In genomic region chrX:30582664-30583063, GRCh38 we compare ENCODE assay signal across 34 cellular contexts. TPM values are rescaled to one million over a fixed set of nuclear protein-coding genes. Genes with fewer than 3 reads are reported as not detected.
"Had no signal": no experiment of that assay in that cellular context is flagged by ENCODE, and none has a peak within 500 bp of the region (broad histone marks: within the 10 kb centered on the region; RNA-seq: fewer than 3 reads in every experiment).

No MANE protein-coding gene starts in this region.

- H3K27me3 ChIP-seq: neural progenitor cell, ovary, spleen, suprapubic skin, testis, tibial artery, transverse colon, upper lobe of right lung, uterus had no signal

- H3K27me3 Mint-ChIP-seq: progenitor cell of endocrine pancreas; stimulated activated memory B cell treated with anti-CD40 and anti-IgM and Interleukin-4, amounts not matched to agents 10 μg/mL and 1 μg/mL and 100 μg/mL, for 72 hours; stimulated activated naive CD8-positive, alpha-beta T cell treated with anti-CD3 and anti-CD28 coated beads, Interleukin-15, amount 100 ng/mL, for 72 hours had no signal

- H3K36me3 Mint-ChIP-seq: natural killer cell; neural progenitor cell; stimulated activated memory B cell treated with anti-CD40 and anti-IgM and Interleukin-4, amounts not matched to agents 10 μg/mL and 1 μg/mL and 100 μg/mL, for 72 hours; type B pancreatic cell had no signal

- H3K79me2 ChIP-seq: parathyroid adenoma had no signal

- H3K4me1 Mint-ChIP-seq: nephron; neural progenitor cell; stimulated activated naive CD8-positive, alpha-beta T cell treated with anti-CD3 and anti-CD28 coated beads, Interleukin-15, amount 100 ng/mL, for 72 hours had no signal

- H3K9me3 Mint-ChIP-seq: natural killer cell; nephron; stimulated activated memory B cell treated with anti-CD40 and anti-IgM and Interleukin-4, amounts not matched to agents 10 μg/mL and 1 μg/mL and 100 μg/mL, for 72 hours; stimulated activated naive CD8-positive, alpha-beta T cell treated with anti-CD3 and anti-CD28 coated beads, Interleukin-15, amount 100 ng/mL, for 72 hours had no signal

- H3K27ac Mint-ChIP-seq: natural killer cell; nephron; neural progenitor cell; progenitor cell of endocrine pancreas; stimulated activated memory B cell treated with anti-CD40 and anti-IgM and Interleukin-4, amounts not matched to agents 10 μg/mL and 1 μg/mL and 100 μg/mL, for 72 hours; stimulated activated naive CD8-positive, alpha-beta T cell treated with anti-CD3 and anti-CD28 coated beads, Interleukin-15, amount 100 ng/mL, for 72 hours; type B pancreatic cell had no signal

- H3K36me3 ChIP-seq: neural progenitor cell, ovary, spleen, suprapubic skin, tibial artery, transverse colon, upper lobe of right lung, uterus had no signal

- H3K27ac ChIP-seq: neural progenitor cell, ovary, parathyroid adenoma, psoas muscle, skin epidermis, spleen, suprapubic skin, testis, tibial artery, transverse colon, upper lobe of right lung, uterus had no signal

- H3K4me1 ChIP-seq: neural progenitor cell, parathyroid adenoma, psoas muscle, suprapubic skin, testis, tibial artery, transverse colon, upper lobe of right lung, uterus had no signal

- H3K9ac ChIP-seq: neural progenitor cell, parathyroid adenoma had no signal

- ATAC-seq: natural killer cell; psoas muscle; right cardiac atrium; sciatic nerve; stimulated activated memory B cell treated with anti-CD40 and anti-IgM and Interleukin-4, amounts not matched to agents 10 μg/mL and 1 μg/mL and 100 μg/mL, for 72 hours; stimulated activated naive CD8-positive, alpha-beta T cell treated with anti-CD3 and anti-CD28 coated beads, Interleukin-15, amount 100 ng/mL, for 72 hours; stimulated activated naive CD8-positive, alpha-beta T cell treated with anti-CD3 and anti-CD28 coated beads, Interleukin-15, Interleukin-2, amounts not matched to agents 100 U/mL and 50 U/mL, for 24 hours; upper lobe of right lung had no signal

- DNase-seq: natural killer cell; occipital lobe; ovary; posterior cingulate gyrus; psoas muscle; right cardiac atrium; spleen; stimulated activated CD4-positive, alpha-beta T cell treated with anti-CD3 and anti-CD28 coated beads, Interleukin-12 subunit alpha, Interleukin-12 subunit beta, amount 100 ng/mL, for 4 hours; stimulated activated CD4-positive, alpha-beta T cell treated with anti-CD3 and anti-CD28 coated beads, Interleukin-1b, Interleukin-23, amount 100 ng/mL, for 48 hours; stimulated activated CD4-positive, alpha-beta T cell treated with anti-CD3 and anti-CD28 coated beads, Interleukin-4, amount 100 ng/mL, for 1 hour; stimulated activated CD4-positive, alpha-beta T cell treated with anti-CD3 and anti-CD28 coated beads, Interleukin-4, amount 100 ng/mL, for 4 hours; stimulated activated CD8-positive, alpha-beta memory T cell treated with anti-CD3 and anti-CD28 coated beads, Interleukin-4, amount 100 ng/mL, for 48 hours; stimulated activated naive CD4-positive, alpha-beta T cell; stimulated activated naive CD8-positive, alpha-beta T cell treated with anti-CD3 and anti-CD28 coated beads, Interleukin-15, amount 100 ng/mL, for 72 hours; stimulated activated naive CD8-positive, alpha-beta T cell treated with anti-CD3 and anti-CD28 coated beads, Interleukin-15, Interleukin-2, amounts not matched to agents 100 U/mL and 50 U/mL, for 24 hours; substantia nigra; testis; tibial artery; transverse colon; upper lobe of right lung; uterus had no signal

- H3K4me3 Mint-ChIP-seq: natural killer cell; nephron; neural progenitor cell; stimulated activated memory B cell treated with anti-CD40 and anti-IgM and Interleukin-4, amounts not matched to agents 10 μg/mL and 1 μg/mL and 100 μg/mL, for 72 hours; stimulated activated naive CD8-positive, alpha-beta T cell treated with anti-CD3 and anti-CD28 coated beads, Interleukin-15, amount 100 ng/mL, for 72 hours; type B pancreatic cell had no signal

- H3K9me3 ChIP-seq: ovary, psoas muscle, suprapubic skin, testis, tibial artery, transverse colon, upper lobe of right lung, uterus had no signal

- H2AFZ ChIP-seq: neural progenitor cell, parathyroid adenoma had no signal

- H3K4me3 ChIP-seq: neural progenitor cell, ovary, psoas muscle, skin epidermis, smooth muscle cell, spleen, suprapubic skin, testis, tibial artery, transverse colon, upper lobe of right lung, uterus had no signal

- H3K4me2 ChIP-seq: neural progenitor cell, smooth muscle cell had no signal

RNA-seq across cellular contexts. Expression of gene TASL, which starts 5.1 kb away (rescaled TPM):
- total RNA-seq: osteoblast, progenitor cell of endocrine pancreas, renal cortical epithelial cell, smooth muscle cell had no signal
- polyA plus RNA-seq: neural cell, smooth muscle cell had no signal
